In genomic region chr18:57910134-57910533, GRCh38 we compare ENCODE assay signal across 1 cellular context.
TF ChIP-seq lines count a peak whose summit lies in the region.

No MANE protein-coding gene starts in this region.

TF ChIP-seq in GM23338, 12 proteins besides CTCF, POLR2A, EP300 and RAD21:
- TF ChIP-seq, protein P1, sequence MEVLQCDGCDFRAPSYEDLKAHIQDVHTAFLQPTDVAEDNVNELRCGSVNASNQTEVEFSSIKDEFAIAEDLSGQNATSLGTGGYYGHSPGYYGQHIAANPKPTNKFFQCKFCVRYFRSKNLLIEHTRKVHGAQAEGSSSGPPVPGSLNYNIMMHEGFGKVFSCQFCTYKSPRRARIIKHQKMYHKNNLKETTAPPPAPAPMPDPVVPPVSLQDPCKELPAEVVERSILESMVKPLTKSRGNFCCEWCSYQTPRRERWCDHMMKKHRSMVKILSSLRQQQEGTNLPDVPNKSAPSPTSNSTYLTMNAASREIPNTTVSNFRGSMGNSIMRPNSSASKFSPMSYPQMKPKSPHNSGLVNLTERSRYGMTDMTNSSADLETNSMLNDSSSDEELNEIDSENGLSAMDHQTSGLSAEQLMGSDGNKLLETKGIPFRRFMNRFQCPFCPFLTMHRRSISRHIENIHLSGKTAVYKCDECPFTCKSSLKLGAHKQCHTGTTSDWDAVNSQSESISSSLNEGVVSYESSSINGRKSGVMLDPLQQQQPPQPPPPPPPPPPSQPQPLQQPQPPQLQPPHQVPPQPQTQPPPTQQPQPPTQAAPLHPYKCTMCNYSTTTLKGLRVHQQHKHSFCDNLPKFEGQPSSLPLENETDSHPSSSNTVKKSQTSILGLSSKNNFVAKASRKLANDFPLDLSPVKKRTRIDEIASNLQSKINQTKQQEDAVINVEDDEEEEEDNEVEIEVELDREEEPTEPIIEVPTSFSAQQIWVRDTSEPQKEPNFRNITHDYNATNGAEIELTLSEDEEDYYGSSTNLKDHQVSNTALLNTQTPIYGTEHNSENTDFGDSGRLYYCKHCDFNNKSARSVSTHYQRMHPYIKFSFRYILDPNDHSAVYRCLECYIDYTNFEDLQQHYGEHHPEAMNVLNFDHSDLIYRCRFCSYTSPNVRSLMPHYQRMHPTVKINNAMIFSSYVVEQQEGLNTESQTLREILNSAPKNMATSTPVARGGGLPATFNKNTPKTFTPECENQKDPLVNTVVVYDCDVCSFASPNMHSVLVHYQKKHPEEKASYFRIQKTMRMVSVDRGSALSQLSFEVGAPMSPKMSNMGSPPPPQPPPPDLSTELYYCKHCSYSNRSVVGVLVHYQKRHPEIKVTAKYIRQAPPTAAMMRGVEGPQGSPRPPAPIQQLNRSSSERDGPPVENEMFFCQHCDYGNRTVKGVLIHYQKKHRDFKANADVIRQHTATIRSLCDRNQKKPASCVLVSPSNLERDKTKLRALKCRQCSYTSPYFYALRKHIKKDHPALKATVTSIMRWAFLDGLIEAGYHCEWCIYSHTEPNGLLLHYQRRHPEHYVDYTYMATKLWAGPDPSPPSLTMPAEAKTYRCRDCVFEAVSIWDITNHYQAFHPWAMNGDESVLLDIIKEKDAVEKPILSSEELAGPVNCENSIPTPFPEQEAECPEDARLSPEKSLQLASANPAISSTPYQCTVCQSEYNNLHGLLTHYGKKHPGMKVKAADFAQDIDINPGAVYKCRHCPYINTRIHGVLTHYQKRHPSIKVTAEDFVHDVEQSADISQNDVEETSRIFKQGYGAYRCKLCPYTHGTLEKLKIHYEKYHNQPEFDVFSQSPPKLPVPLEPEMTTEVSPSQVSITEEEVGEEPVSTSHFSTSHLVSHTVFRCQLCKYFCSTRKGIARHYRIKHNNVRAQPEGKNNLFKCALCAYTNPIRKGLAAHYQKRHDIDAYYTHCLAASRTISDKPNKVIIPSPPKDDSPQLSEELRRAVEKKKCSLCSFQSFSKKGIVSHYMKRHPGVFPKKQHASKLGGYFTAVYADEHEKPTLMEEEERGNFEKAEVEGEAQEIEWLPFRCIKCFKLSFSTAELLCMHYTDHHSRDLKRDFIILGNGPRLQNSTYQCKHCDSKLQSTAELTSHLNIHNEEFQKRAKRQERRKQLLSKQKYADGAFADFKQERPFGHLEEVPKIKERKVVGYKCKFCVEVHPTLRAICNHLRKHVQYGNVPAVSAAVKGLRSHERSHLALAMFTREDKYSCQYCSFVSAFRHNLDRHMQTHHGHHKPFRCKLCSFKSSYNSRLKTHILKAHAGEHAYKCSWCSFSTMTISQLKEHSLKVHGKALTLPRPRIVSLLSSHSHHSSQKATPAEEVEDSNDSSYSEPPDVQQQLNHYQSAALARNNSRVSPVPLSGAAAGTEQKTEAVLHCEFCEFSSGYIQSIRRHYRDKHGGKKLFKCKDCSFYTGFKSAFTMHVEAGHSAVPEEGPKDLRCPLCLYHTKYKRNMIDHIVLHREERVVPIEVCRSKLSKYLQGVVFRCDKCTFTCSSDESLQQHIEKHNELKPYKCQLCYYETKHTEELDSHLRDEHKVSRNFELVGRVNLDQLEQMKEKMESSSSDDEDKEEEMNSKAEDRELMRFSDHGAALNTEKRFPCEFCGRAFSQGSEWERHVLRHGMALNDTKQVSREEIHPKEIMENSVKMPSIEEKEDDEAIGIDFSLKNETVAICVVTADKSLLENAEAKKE (CRISPR knock-in tag; IDR thresholded peaks at IDR 0.05): no peak
- TF ChIP-seq EZH2 (IDR thresholded peaks at IDR 0.05; ENCODE audit: low read depth, unreplicated experiment) (no peak), NANOG (IDR thresholded peaks at IDR 0.05; ENCODE audit: borderline replicate concordance) (no peak), POLR2AphosphoS5 (IDR thresholded peaks at IDR 0.05; ENCODE audit: low read depth) (no peak), ZNF114 (CRISPR knock-in tag; IDR thresholded peaks at IDR 0.05) (no peak), ETS1 (IDR thresholded peaks at IDR 0.05) (no peak), EZH2phosphoT487 (IDR thresholded peaks at IDR 0.05; ENCODE audit: unreplicated experiment) (no peak), CREB1 (CRISPR knock-in tag; IDR thresholded peaks at IDR 0.05; ENCODE audit: low read depth) (no peak), STAT1 (IDR thresholded peaks at IDR 0.05; ENCODE audit: unreplicated experiment) (no peak), ZNF331 (CRISPR knock-in tag; IDR thresholded peaks at IDR 0.05; ENCODE audit: low read depth) (no peak), JUNB (IDR thresholded peaks at IDR 0.05; ENCODE audit: unreplicated experiment) (no peak)
- TF ChIP-seq, protein P2, sequence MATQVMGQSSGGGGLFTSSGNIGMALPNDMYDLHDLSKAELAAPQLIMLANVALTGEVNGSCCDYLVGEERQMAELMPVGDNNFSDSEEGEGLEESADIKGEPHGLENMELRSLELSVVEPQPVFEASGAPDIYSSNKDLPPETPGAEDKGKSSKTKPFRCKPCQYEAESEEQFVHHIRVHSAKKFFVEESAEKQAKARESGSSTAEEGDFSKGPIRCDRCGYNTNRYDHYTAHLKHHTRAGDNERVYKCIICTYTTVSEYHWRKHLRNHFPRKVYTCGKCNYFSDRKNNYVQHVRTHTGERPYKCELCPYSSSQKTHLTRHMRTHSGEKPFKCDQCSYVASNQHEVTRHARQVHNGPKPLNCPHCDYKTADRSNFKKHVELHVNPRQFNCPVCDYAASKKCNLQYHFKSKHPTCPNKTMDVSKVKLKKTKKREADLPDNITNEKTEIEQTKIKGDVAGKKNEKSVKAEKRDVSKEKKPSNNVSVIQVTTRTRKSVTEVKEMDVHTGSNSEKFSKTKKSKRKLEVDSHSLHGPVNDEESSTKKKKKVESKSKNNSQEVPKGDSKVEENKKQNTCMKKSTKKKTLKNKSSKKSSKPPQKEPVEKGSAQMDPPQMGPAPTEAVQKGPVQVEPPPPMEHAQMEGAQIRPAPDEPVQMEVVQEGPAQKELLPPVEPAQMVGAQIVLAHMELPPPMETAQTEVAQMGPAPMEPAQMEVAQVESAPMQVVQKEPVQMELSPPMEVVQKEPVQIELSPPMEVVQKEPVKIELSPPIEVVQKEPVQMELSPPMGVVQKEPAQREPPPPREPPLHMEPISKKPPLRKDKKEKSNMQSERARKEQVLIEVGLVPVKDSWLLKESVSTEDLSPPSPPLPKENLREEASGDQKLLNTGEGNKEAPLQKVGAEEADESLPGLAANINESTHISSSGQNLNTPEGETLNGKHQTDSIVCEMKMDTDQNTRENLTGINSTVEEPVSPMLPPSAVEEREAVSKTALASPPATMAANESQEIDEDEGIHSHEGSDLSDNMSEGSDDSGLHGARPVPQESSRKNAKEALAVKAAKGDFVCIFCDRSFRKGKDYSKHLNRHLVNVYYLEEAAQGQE (IDR thresholded peaks at IDR 0.05; ENCODE audit: unreplicated experiment): no peak
TF ChIP-seq in GM23338: peak in this region for 0.
